27 cellular contexts compared by ENCODE assay signal in the genomic region with DNA sequence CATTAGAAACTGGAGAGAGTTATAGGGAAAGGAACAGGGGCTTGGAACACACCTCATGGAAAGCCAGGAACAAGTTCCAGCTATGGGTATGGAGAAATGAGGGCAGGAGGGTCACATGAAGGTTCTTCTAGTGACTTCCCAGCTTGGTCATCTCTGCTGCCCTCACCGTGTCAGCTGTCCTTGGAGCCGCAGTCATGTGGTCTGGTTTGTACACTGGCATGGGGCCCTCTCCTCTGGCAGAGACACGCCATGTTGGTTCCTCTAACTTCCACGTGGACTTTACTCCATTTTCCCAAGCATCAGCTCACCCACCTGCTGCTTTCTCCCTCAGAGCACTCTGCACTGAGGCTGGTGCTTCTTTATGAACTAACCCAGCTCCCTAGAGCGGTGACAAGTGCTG. TPM values are rescaled to one million over a fixed set of nuclear protein-coding genes. Genes with fewer than 3 reads are reported as not detected.
"Had no signal": no experiment of that assay in that cellular context is flagged by ENCODE, and none has a peak within 500 bp of the region (broad histone marks: within the 10 kb centered on the region; RNA-seq: fewer than 3 reads in every experiment).

No MANE protein-coding gene starts in this region.

- H3K36me3 Mint-ChIP-seq: natural killer cell had no signal

- H3K4me3 Mint-ChIP-seq: memory B cell; mesothelial cell of epicardium; natural killer cell; neural crest cell; stimulated activated naive B cell treated with anti-CD40 and anti-IgM and Interleukin-4, amounts not matched to agents 10 μg/mL and 1 μg/mL and 100 μg/mL, for 72 hours; stimulated activated naive CD8-positive, alpha-beta T cell treated with anti-CD3 and anti-CD28 coated beads, Interleukin-15, amount 100 ng/mL, for 72 hours had no signal

- H3K9me3 ChIP-seq: heart right ventricle, left lung, lower lobe of right lung, prostate gland, testis, transverse colon had no signal

- DNase-seq: cortex of kidney; dorsolateral prefrontal cortex; effector CD8-positive, alpha-beta T cell; heart right ventricle; islet precursor cell; left lung; lower lobe of right lung; natural killer cell; retina; stimulated activated CD4-positive, alpha-beta T cell treated with anti-CD3 and anti-CD28 coated beads, Interleukin-2, amount 100 ng/mL, for 24 hours; stimulated activated CD4-positive, alpha-beta T cell treated with anti-CD3 and anti-CD28 coated beads, Interleukin-4, amount 100 ng/mL, for 4 hours; stimulated activated naive B cell treated with anti-CD40 and anti-IgM and Interleukin-4, amounts not matched to agents 10 μg/mL and 1 μg/mL and 100 μg/mL, for 72 hours; stimulated activated naive CD8-positive, alpha-beta T cell treated with anti-CD3 and anti-CD28 coated beads, Interleukin-15, amount 100 ng/mL, for 72 hours; testis; transverse colon had no signal

- H3K4me1 ChIP-seq: parathyroid adenoma, prostate gland had no signal

- H3K27me3 ChIP-seq: dorsolateral prefrontal cortex, heart right ventricle, left lung, testis, transverse colon had no signal

- H3K27ac Mint-ChIP-seq: memory B cell; mesothelial cell of epicardium; natural killer cell; stimulated activated naive B cell treated with anti-CD40 and anti-IgM and Interleukin-4, amounts not matched to agents 10 μg/mL and 1 μg/mL and 100 μg/mL, for 72 hours; stimulated activated naive CD8-positive, alpha-beta T cell treated with anti-CD3 and anti-CD28 coated beads, Interleukin-15, amount 100 ng/mL, for 72 hours had no signal

- H3K4me1 Mint-ChIP-seq: mesothelial cell of epicardium; stimulated activated naive B cell treated with anti-CD40 and anti-IgM and Interleukin-4, amounts not matched to agents 10 μg/mL and 1 μg/mL and 100 μg/mL, for 72 hours; stimulated activated naive CD8-positive, alpha-beta T cell treated with anti-CD3 and anti-CD28 coated beads, Interleukin-15, amount 100 ng/mL, for 72 hours had no signal

- H3K9me3 Mint-ChIP-seq: memory B cell; mesothelial cell of epicardium; natural killer cell; neural crest cell; stimulated activated naive B cell treated with anti-CD40 and anti-IgM and Interleukin-4, amounts not matched to agents 10 μg/mL and 1 μg/mL and 100 μg/mL, for 72 hours; stimulated activated naive CD8-positive, alpha-beta T cell treated with anti-CD3 and anti-CD28 coated beads, Interleukin-15, amount 100 ng/mL, for 72 hours had no signal

- H3K27ac ChIP-seq: left lung, lower lobe of right lung, parathyroid adenoma, prostate gland, skin epidermis, testis, transverse colon had no signal

- ATAC-seq: esophagus mucosa; heart right ventricle; left lung; lower lobe of right lung; natural killer cell; sciatic nerve; stimulated activated naive B cell treated with anti-CD40 and anti-IgM and Interleukin-4, amounts not matched to agents 10 μg/mL and 1 μg/mL and 100 μg/mL, for 72 hours; stimulated activated naive CD8-positive, alpha-beta T cell treated with anti-CD3 and anti-CD28 coated beads, Interleukin-15, amount 100 ng/mL, for 72 hours had no signal

- H3K36me3 ChIP-seq: transverse colon had no signal

- H3K4me3 ChIP-seq: dorsolateral prefrontal cortex, heart right ventricle, left lung, lower lobe of right lung, prostate gland, skin epidermis, testis, transverse colon had no signal

- H3K27me3 Mint-ChIP-seq: memory B cell; stimulated activated naive B cell treated with anti-CD40 and anti-IgM and Interleukin-4, amounts not matched to agents 10 μg/mL and 1 μg/mL and 100 μg/mL, for 72 hours; stimulated activated naive CD8-positive, alpha-beta T cell treated with anti-CD3 and anti-CD28 coated beads, Interleukin-15, amount 100 ng/mL, for 72 hours had no signal

RNA-seq across cellular contexts. Expression of gene HBZ, which starts 48.1 kb away (rescaled TPM):
- total RNA-seq: chondrocyte, esophagus mucosa, fibroblast of lung, frontal cortex, heart right ventricle, left lung, lower lobe of right lung, mesothelial cell of epicardium, myocyte, natural killer cell, neural crest cell, prostate gland, sciatic nerve, transverse colon had no signal
- polyA plus RNA-seq: fibroblast of lung had no signal
